Comparison of ENCODE assay signal across 11 cellular contexts in genomic region chr16:78478267-78478821, GRCh38.
DNase-seq lines count a peak whose midpoint lies in the region; ATAC-seq, FAIRE-seq and TF ChIP-seq lines count a peak whose summit lies in the region.
"Had no signal": no experiment of that assay in that cellular context is flagged by ENCODE, and none has a peak within 500 bp of the region (broad histone marks: within the 10 kb centered on the region; RNA-seq: fewer than 3 reads in every experiment).

No MANE protein-coding gene starts in this region.

- DNase-seq in activated T-cell treated with anti-CD3 and anti-CD28 coated beads, Interleukin-2, amount 50 U/mL, for 48 hours: peak; percentile 20 to 25
- DNase-seq in activated T-cell treated with anti-CD3 and anti-CD28 coated beads for 4 hours: no peak
- DNase-seq in NCI-H1105 treated with DMSO at 0.1 percent for 48 hours (lab: John Stamatoyannopoulos, UW): peak; percentile 51
- peak in 3 of 4 experiments; percentile 6 to 27 (median 15) for DNase-seq in K562 (ENCODE audit: extremely low read depth in 1 of 4, low spot score in 3 of 4)
- peak; percentile 14 for DNase-seq in renal cortical epithelial cell (ENCODE audit: low read depth)
- no peak for DNase-seq in BE2C
- no peak for DNase-seq in anterior cingulate cortex (lab: John Stamatoyannopoulos, UW)
- DNase-seq in foreskin fibroblast: no peak
- DNase-seq: activated CD8-positive, alpha-beta memory T cell treated with anti-CD3 and anti-CD28 coated beads for 24 hours; CD8-positive, alpha-beta memory T cell; cortex of kidney had no signal

- H3K27me3 ChIP-seq in K562 (ENCODE audit: control insufficient read depth in 2 of 2, insufficient read depth in 2 of 2, low read length in 2 of 2): peaks cover 8% of the 10 kb centered on the region in 2 experiments; a peak in 3 of 5 replicates
- no peaks in the 10 kb centered on the region for H3K27me3 ChIP-seq in BE2C

- ATAC-seq in K562: peak; percentile 59; the same call in 2 of the 3 replicates

- H3K9ac ChIP-seq in K562 (ENCODE audit: insufficient read depth in 1 of 2, low read depth in 2 of 2, low read length in 2 of 2): no peak overlapping the region

- in situ Hi-C loops in K562 (cut with MboI): no loop called here

- H3K79me2 ChIP-seq in K562 (ENCODE audit: control insufficient read depth, insufficient read depth, low read length): no peaks in the 10 kb centered on the region

- no peak overlapping the region for H2AFZ ChIP-seq in K562 (ENCODE audit: low read depth, low read length)

- no peak overlapping the region for H3K27ac ChIP-seq in K562 (ENCODE audit: extremely low read depth, low read depth, low read length)

- 9% methylated on average over 7 of the region's 7 CpGs for WGBS in K562 (ENCODE audit: insufficient coverage, low coverage, missing lambda C conversion rate)

- no peaks in the 10 kb centered on the region for H3K9me1 ChIP-seq in K562 (ENCODE audit: control insufficient read depth, insufficient read depth, low read length)

- BruUV-seq in K562 (replicated peaks; lab: Mats Ljungman, UMichigan): no TSS peak

- POLR2A ChIA-PET in K562 (lab: Yijun Ruan, JAX): interaction anchor here (0.7 to 1.4 kb wide), 3 partner anchors 10 to 179 kb away, joined by 3 to 4 read pairs (median 3); no protein-coding TSS in a partner anchor

- FAIRE-seq in K562 (lab: Jason Lieb, UNC): no peak

- no peak for TF ChIP-seq RAD21 in K562 (CRISPR knock-in tag; conservative IDR thresholded peaks at IDR 0.05 in 1 of 2, IDR thresholded peaks at IDR 0.05 in 1 of 2)

- H3K4me2 ChIP-seq in K562 (ENCODE audit: insufficient read depth, low read length): no peak overlapping the region

- H3K36me3 ChIP-seq in K562 (ENCODE audit: control insufficient read depth, insufficient read depth, low read length): no peaks in the 10 kb centered on the region
- H3K36me3 ChIP-seq in BE2C: no peaks in the 10 kb centered on the region

- intact Hi-C loops in K562 (cut with micrococcal nuclease): no loop called here

- H3K4me1 ChIP-seq in K562 (replicated peaks in 1 of 2; ENCODE audit: control insufficient read depth in 2 of 2, insufficient read depth in 2 of 2, low read length in 2 of 2): no peaks in the 10 kb centered on the region
- H3K4me1 ChIP-seq in BE2C: no peaks in the 10 kb centered on the region

- CTCF ChIA-PET in K562 (lab: Yijun Ruan, JAX; ENCODE audit: low intra/inter-chr PET ratio): no interaction called here

- no peak overlapping the region for H3K4me3 ChIP-seq in K562
- H3K4me3 ChIP-seq in BE2C (ENCODE audit: low read depth, low read length): no peak overlapping the region
- H3K4me3 ChIP-seq in foreskin fibroblast (ENCODE audit: low read depth in 1 of 2, low read length in 2 of 2): no peak overlapping the region

- no peak for TF ChIP-seq EP300 in K562 (IDR thresholded peaks at IDR 0.05; ENCODE audit: low read length)

- no peaks in the 10 kb centered on the region for H4K20me1 ChIP-seq in K562 (replicated peaks; ENCODE audit: control insufficient read depth, insufficient read depth, low read length)

- TF ChIP-seq POLR2A in K562 (conservative IDR thresholded peaks at IDR 0.05): no peak

- TF ChIP-seq CTCF in K562 (IDR thresholded peaks at IDR 0.05 in 2 of 3, conservative IDR thresholded peaks at IDR 0.05 in 1 of 3; ENCODE audit: insufficient read depth in 2 of 3, low read depth in 1 of 3, low read length in 3 of 3): 0 out of 6 replicates have a peak, but pooled peaks of 2 of the 3 experiments have one; percentile 6 to 33
- no peak for TF ChIP-seq CTCF in BE2C (IDR thresholded peaks at IDR 0.05; ENCODE audit: low read depth, low read length)
- no peak for TF ChIP-seq CTCF in foreskin fibroblast (IDR thresholded peaks at IDR 0.05; ENCODE audit: low read depth, low read length)

- no peaks in the 10 kb centered on the region for H3K9me3 ChIP-seq in K562 (replicated peaks; ENCODE audit: control insufficient read depth, insufficient read depth, low read depth, low read length)
- H3K9me3 ChIP-seq in BE2C: no peaks in the 10 kb centered on the region; the same call in none of the 2 replicates

TF ChIP-seq in K562, 482 proteins besides CTCF, POLR2A, EP300 and RAD21:
- TF ChIP-seq HNRNPLL (IDR thresholded peaks at IDR 0.05; ENCODE audit: low read depth, low read length, poor library complexity, severe bottlenecking) (no peak), AFF4 (CRISPR knock-in tag; IDR thresholded peaks at IDR 0.05) (no peak), KAT2B (IDR thresholded peaks at IDR 0.05; ENCODE audit: low read depth, low read length) (no peak), TFE3 (CRISPR knock-in tag; IDR thresholded peaks at IDR 0.05) (no peak)

Comparison
In these comparisons a context has a peak if more than half of its experiments do, and no peak if none do; other contexts are left out.
1. DNase-seq: peak in activated T-cell treated with anti-CD3 and anti-CD28 coated beads, Interleukin-2, amount 50 U/mL, for 48 hours (2 of 2), NCI-H1105 treated with DMSO at 0.1 percent for 48 hours (single experiment), K562 (3 of 4) and renal cortical epithelial cell (single experiment); none in activated T-cell treated with anti-CD3 and anti-CD28 coated beads for 4 hours (single experiment), BE2C (single experiment), anterior cingulate cortex (0 of 58) and foreskin fibroblast (0 of 2).
2. CTCF ChIP-seq: peak in K562 (2 of 3); none in BE2C (single experiment) and foreskin fibroblast (single experiment).